In genomic region chr3:179071569-179072397, GRCh38 we compare ENCODE assay signal across 8 cellular contexts. TPM values are rescaled to one million over a fixed set of nuclear protein-coding genes. Genes with fewer than 3 reads are reported as not detected.
DNase-seq lines count a peak whose midpoint lies in the region; ATAC-seq and TF ChIP-seq lines count a peak whose summit lies in the region.

Gene ZMAT3, minus strand, starts transcription at chr3:179071809. Its CDS starts 4,057 bp downstream, at chr3:179067752.

- H3K4me3 ChIP-seq in GM12864 (ENCODE audit: low read depth, low read length), result peak within 1 kb of the TSS; percentile 94
- peak within 1 kb of the TSS; percentile 49 to 96 (median 84) for H3K4me3 ChIP-seq in heart left ventricle

- peak within 1 kb of the TSS; percentile 59 to 95 (median 90) for H3K27ac ChIP-seq in heart left ventricle

- peak within 1 kb of the TSS; percentile 97 for H3K4me3 Mint-ChIP-seq in activated naive CD8-positive, alpha-beta T cell treated with anti-CD3 and anti-CD28 coated beads, Interleukin-2, amount 50 U/mL, for 24 hours
- H3K4me3 Mint-ChIP-seq in progenitor cell of endocrine pancreas (ENCODE audit: low read depth), result peak within 1 kb of the TSS; percentile 95

- peaks cover 0 to 42% (median 21%) of the 10 kb centered on the region in 12 donors for H3K4me1 ChIP-seq in heart left ventricle

- no peaks in the 10 kb centered on the region for H3K27me3 Mint-ChIP-seq in activated naive CD8-positive, alpha-beta T cell treated with anti-CD3 and anti-CD28 coated beads, Interleukin-2, amount 50 U/mL, for 24 hours
- H3K27me3 Mint-ChIP-seq in progenitor cell of endocrine pancreas, result no peaks in the 10 kb centered on the region

- 0 to 1% (median 1%) methylated on average over 47 to 73 of the region's 73 CpGs for WGBS in heart left ventricle, 4 donors

- H3K27ac Mint-ChIP-seq in activated naive CD8-positive, alpha-beta T cell treated with anti-CD3 and anti-CD28 coated beads, Interleukin-2, amount 50 U/mL, for 24 hours, result peak within 1 kb of the TSS; percentile 91
- peak within 1 kb of the TSS; percentile 94 for H3K27ac Mint-ChIP-seq in progenitor cell of endocrine pancreas

- peaks cover 31% of the 10 kb centered on the region for H3K4me1 Mint-ChIP-seq in activated naive CD8-positive, alpha-beta T cell treated with anti-CD3 and anti-CD28 coated beads, Interleukin-2, amount 50 U/mL, for 24 hours
- peaks cover 12% of the 10 kb centered on the region for H3K4me1 Mint-ChIP-seq in progenitor cell of endocrine pancreas (ENCODE audit: low read depth)

- H3K9me3 ChIP-seq in heart left ventricle, result no peaks in the 10 kb centered on the region

- no peaks in the 10 kb centered on the region for H3K9me3 Mint-ChIP-seq in activated naive CD8-positive, alpha-beta T cell treated with anti-CD3 and anti-CD28 coated beads, Interleukin-2, amount 50 U/mL, for 24 hours
- H3K9me3 Mint-ChIP-seq in progenitor cell of endocrine pancreas (ENCODE audit: low read depth), result no peaks in the 10 kb centered on the region

- H3K36me3 Mint-ChIP-seq in activated naive CD8-positive, alpha-beta T cell treated with anti-CD3 and anti-CD28 coated beads, Interleukin-2, amount 50 U/mL, for 24 hours (ENCODE audit: low read depth), result peaks cover 7% of the 10 kb centered on the region
- H3K36me3 Mint-ChIP-seq in progenitor cell of endocrine pancreas (ENCODE audit: insufficient read depth), result peaks cover 4% of the 10 kb centered on the region

- no peak for TF ChIP-seq CTCF in GM12864 (IDR thresholded peaks at IDR 0.05; ENCODE audit: low read depth, low read length, missing control alignments)
- TF ChIP-seq CTCF in heart left ventricle (IDR thresholded peaks at IDR 0.05), result peak in 2 of 12 donors; percentile 8 to 14
- peak; percentile 12 for TF ChIP-seq CTCF in progenitor cell of endocrine pancreas (IDR thresholded peaks at IDR 0.05; ENCODE audit: unreplicated experiment)

- H3K36me3 ChIP-seq in heart left ventricle, result peaks cover 0 to 11% (median 6%) of the 10 kb centered on the region in 9 donors

- intact Hi-C loops in heart left ventricle (cut with DNase I), result loop anchor here in 5 of 10 donors (2.0 to 10.0 kb wide), 7 partner anchors 47 to 491 kb away; partner anchors contain the start of genes PIK3CA (in 2 of the 5), ACTL6A (in 1 of the 5) and ZNF639 (in 1 of the 5)

- TF ChIP-seq POLR2A in heart left ventricle (IDR thresholded peaks at IDR 0.05), result peak in 1 of 2 donors; percentile 79

- DNase-seq in GM12864 (ENCODE audit: low read depth) (peak; percentile 65), NCI-H128 (lab: John Stamatoyannopoulos, UW; ENCODE audit: unreplicated experiment) (peak; percentile 47), SW480 (ENCODE audit: low spot score) (peak; percentile 84), heart left ventricle (peak; percentile 92 to 95 (median 93)), progenitor cell of endocrine pancreas (ENCODE audit: low spot score, unreplicated experiment) (peak; percentile 65), ureter (ENCODE audit: low spot score) (peak; percentile 87)
- DNase-seq in activated naive CD8-positive, alpha-beta T cell treated with anti-CD3 and anti-CD28 coated beads, Interleukin-2, amount 50 U/mL, for 24 hours, result peak; percentile 85

- H3K27me3 ChIP-seq in heart left ventricle, result no peaks in the 10 kb centered on the region

- ATAC-seq in HG02642 (IDR thresholded peaks at IDR 0.05; ENCODE audit: poor library complexity, unreplicated experiment), result peak; percentile 77
- ATAC-seq in activated naive CD8-positive, alpha-beta T cell treated with anti-CD3 and anti-CD28 coated beads, Interleukin-2, amount 50 U/mL, for 24 hours, result peak; percentile 89
- ATAC-seq in heart left ventricle, result peak; percentile 78 to 99 (median 98)

RNA-seq across cellular contexts. Expression of gene ZMAT3, which starts in this region (rescaled TPM):
- total RNA-seq in heart left ventricle (10 to 100 TPM; 10.5 to 23.2 (median 15.6) TPM), progenitor cell of endocrine pancreas (13.6 and 14.1 TPM in 2 replicates), ureter (16.7 TPM)
- polyA plus RNA-seq in heart left ventricle, result 1 to 10 TPM; 2.0 to 5.7 TPM

Comparison
In these comparisons a context has a peak if more than half of its experiments do, and no peak if none do; other contexts are left out.
1. Peak in every context shown above with its lines: DNase-seq, ATAC-seq, H3K4me3 ChIP-seq and H3K27ac ChIP-seq.